8 cellular contexts compared by ENCODE assay signal in the genomic region with DNA sequence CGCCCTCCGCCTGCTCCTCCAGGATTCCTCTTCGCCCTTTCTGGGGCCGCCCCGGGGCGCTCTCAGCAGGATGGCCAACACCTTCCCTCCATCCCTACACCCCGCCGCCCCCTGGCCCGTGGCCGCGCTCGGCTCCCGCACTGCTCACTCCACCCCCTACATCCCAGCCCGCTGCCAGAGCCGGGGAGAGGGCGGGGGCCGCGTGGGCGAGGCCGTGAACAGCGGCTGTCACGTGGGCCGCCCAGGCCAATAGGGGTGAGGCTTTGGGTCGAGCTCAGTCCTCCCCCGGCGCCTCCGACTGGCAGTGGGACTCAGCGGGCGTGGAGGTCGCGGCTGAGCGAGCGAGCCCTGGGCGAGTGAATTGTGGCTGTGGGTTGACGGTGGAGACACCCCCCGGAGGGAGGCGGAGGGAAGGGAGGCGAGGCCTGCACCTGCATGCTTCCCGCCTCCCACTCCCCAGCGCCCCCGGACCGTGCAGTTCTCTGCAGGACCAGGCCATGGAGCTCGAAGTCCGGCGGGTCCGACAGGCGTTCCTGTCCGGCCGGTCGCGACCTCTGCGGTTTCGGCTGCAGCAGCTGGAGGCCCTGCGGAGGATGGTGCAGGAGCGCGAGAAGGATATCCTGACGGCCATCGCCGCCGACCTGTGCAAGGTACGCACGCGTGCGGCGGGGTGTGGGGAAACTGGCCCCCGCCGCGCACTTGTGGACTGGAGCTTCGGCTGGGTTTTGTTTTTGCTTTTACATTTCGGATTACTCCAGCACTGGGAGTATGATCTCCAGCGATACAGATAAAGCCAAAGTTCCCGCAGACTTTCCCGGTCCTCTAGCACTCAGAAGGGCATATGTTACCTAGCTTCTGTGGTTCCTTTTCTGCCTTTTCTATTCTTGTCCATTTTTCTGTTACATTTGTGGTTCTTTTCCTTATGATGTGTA. TPM values are rescaled to one million over a fixed set of nuclear protein-coding genes. Genes with fewer than 3 reads are reported as not detected.
A peak's percentile ranks its signal among the peaks of the same experiment; 100 is the strongest.
DNase-seq lines count a peak whose midpoint lies in the region; ATAC-seq and TF ChIP-seq lines count a peak whose summit lies in the region.

TSS of gene ALDH3A2 (plus strand) at position 277 of the 932 bp plus-strand sequence. CDS start at position 498, 221 bp downstream.

- H3K27me3 ChIP-seq in BJ (ENCODE audit: control insufficient read depth, insufficient read depth, low read length) (no peaks in the 10 kb centered on the region), kidney epithelial cell (ENCODE audit: control insufficient read depth, insufficient read depth, low read length) (no peaks in the 10 kb centered on the region)

- H3K4me3 ChIP-seq in BJ (ENCODE audit: low read depth, low read length) (peak within 1 kb of the TSS; percentile 58), kidney epithelial cell (ENCODE audit: low read depth, low read length) (peak within 1 kb of the TSS; percentile 65)

- H3K27me3 Mint-ChIP-seq in activated CD4-positive, alpha-beta T cell treated with anti-CD3 and anti-CD28 coated beads for 36 hours: peaks cover 1% of the 10 kb centered on the region
- H3K27me3 Mint-ChIP-seq in chondrocyte (ENCODE audit: low read depth): no peaks in the 10 kb centered on the region

- peak; percentile 21; the same call in 1 of the 2 replicates for TF ChIP-seq CTCF in BJ (IDR thresholded peaks at IDR 0.05; ENCODE audit: insufficient read depth, low read depth, low read length)
- TF ChIP-seq CTCF in chondrocyte (IDR thresholded peaks at IDR 0.05): peak; percentile 68
- no peak for TF ChIP-seq CTCF in kidney epithelial cell (IDR thresholded peaks at IDR 0.05; ENCODE audit: insufficient read depth, low read length, poor library complexity, severe bottlenecking)

- H3K4me3 Mint-ChIP-seq in activated CD4-positive, alpha-beta T cell treated with anti-CD3 and anti-CD28 coated beads for 36 hours: peak within 1 kb of the TSS; percentile 79
- H3K4me3 Mint-ChIP-seq in chondrocyte (ENCODE audit: unreplicated experiment): peak within 1 kb of the TSS; percentile 97

- peaks cover 38% of the 10 kb centered on the region for H3K4me1 Mint-ChIP-seq in activated CD4-positive, alpha-beta T cell treated with anti-CD3 and anti-CD28 coated beads for 36 hours
- peaks cover 51% of the 10 kb centered on the region for H3K4me1 Mint-ChIP-seq in chondrocyte (ENCODE audit: low read depth)

- H3K36me3 ChIP-seq in BJ (ENCODE audit: control insufficient read depth, insufficient read depth, low read length) (no peaks in the 10 kb centered on the region), kidney epithelial cell (ENCODE audit: control insufficient read depth, insufficient read depth, low read length) (no peaks in the 10 kb centered on the region)

- intact Hi-C loops in activated CD4-positive, alpha-beta T cell treated with anti-CD3 and anti-CD28 coated beads for 36 hours (cut with DNase I, micrococcal nuclease): loop anchor here (1.0 to 10.0 kb wide), 12 partner anchors 94 to 328 kb away; partner anchors contain the start of genes MAPK7 (in 2 of the 2), AKAP10 (in 1 of the 2), ALDH3A1 (in 1 of the 2) and B9D1 (in 1 of the 2)

- H3K27ac Mint-ChIP-seq in activated CD4-positive, alpha-beta T cell treated with anti-CD3 and anti-CD28 coated beads for 36 hours: peak within 1 kb of the TSS; percentile 87
- peak within 1 kb of the TSS; percentile 100 for H3K27ac Mint-ChIP-seq in chondrocyte (ENCODE audit: unreplicated experiment)

- POLR2A ChIA-PET in BJ (lab: Charles Lee): no interaction called here
- POLR2A ChIA-PET in activated CD4-positive, alpha-beta T cell treated with anti-CD3 and anti-CD28 coated beads for 36 hours (lab: Charles Lee): interaction anchor here (1.0 to 1.5 kb wide), 2 partner anchors 114 to 271 kb away, joined by 4 read pairs; partner anchors contain the start of gene MAPK7

- CTCF ChIA-PET in BJ (lab: Yijun Ruan, JAX): interaction anchor here (0.8 to 2.0 kb wide), 10 partner anchors 14 to 286 kb away, joined by 3 to 10 read pairs (median 4); partner anchors contain the start of gene B9D1
- CTCF ChIA-PET in activated CD4-positive, alpha-beta T cell treated with anti-CD3 and anti-CD28 coated beads for 36 hours (lab: Charles Lee): interaction anchor here (0.7 to 4.4 kb wide), 11 partner anchors 7 to 230 kb away, joined by 3 to 27 read pairs (median 7); no protein-coding TSS in a partner anchor

- H3K9me3 Mint-ChIP-seq in activated CD4-positive, alpha-beta T cell treated with anti-CD3 and anti-CD28 coated beads for 36 hours (ENCODE audit: low read depth): peaks cover 3% of the 10 kb centered on the region
- no peaks in the 10 kb centered on the region for H3K9me3 Mint-ChIP-seq in chondrocyte (ENCODE audit: low read depth)

- peaks cover 12% of the 10 kb centered on the region for H3K36me3 Mint-ChIP-seq in activated CD4-positive, alpha-beta T cell treated with anti-CD3 and anti-CD28 coated beads for 36 hours (ENCODE audit: low read depth)
- H3K36me3 Mint-ChIP-seq in chondrocyte (ENCODE audit: low read depth): peaks cover 3% of the 10 kb centered on the region

- peak; percentile 82 for ATAC-seq in HG03439 (IDR thresholded peaks at IDR 0.05; ENCODE audit: unreplicated experiment)
- ATAC-seq in activated CD4-positive, alpha-beta T cell treated with anti-CD3 and anti-CD28 coated beads for 36 hours: peak; percentile 94

- DNase-seq in BJ (ENCODE audit: low read depth): peak; percentile 46
- peak; percentile 98 for DNase-seq in GM19238 (ENCODE audit: insufficient read length, low spot score)
- peak; percentile 97 for DNase-seq in NCI-H510A treated with DMSO at 0.1 percent for 48 hours (lab: John Stamatoyannopoulos, UW)
- DNase-seq in activated CD4-positive, alpha-beta T cell treated with anti-CD3 and anti-CD28 coated beads for 36 hours: peak; percentile 97
- DNase-seq in chondrocyte (ENCODE audit: low spot score): peak; percentile 98
- DNase-seq in kidney epithelial cell (ENCODE audit: low read depth): peak; percentile 66
- peak; percentile 85 to 94 for DNase-seq in stimulated activated CD4-positive, alpha-beta T cell treated with anti-CD3 and anti-CD28 coated beads, Interleukin-15, amount 100 ng/mL, for 48 hours (ENCODE audit: low read depth in 2 of 2)

RNA-seq across cellular contexts. Expression of gene ALDH3A2, which starts in this region (rescaled TPM):
- polyA plus RNA-seq in BJ (2011; rRNA removed): 10.2 and 13.6 TPM in 2 replicates
- polyA minus RNA-seq in BJ (2011; rRNA and poly(A)+ RNA removed): 5.1 and 5.4 TPM in 2 replicates
- 10 to 100 TPM; 18.5 to 23.9 TPM for total RNA-seq in activated CD4-positive, alpha-beta T cell treated with anti-CD3 and anti-CD28 coated beads for 36 hours
- 26.5 to 43.6 TPM (median 27.4 TPM) in 3 replicates for total RNA-seq in chondrocyte
- 20.9 and 26.4 TPM in 2 replicates for total RNA-seq in kidney epithelial cell

Comparison
In these comparisons a context has a peak if more than half of its experiments do, and no peak if none do; other contexts are left out.
1. Peak in every context shown above with its lines: DNase-seq, ATAC-seq and H3K4me3 ChIP-seq.
2. DNase-seq: peak in every context shown above with its lines; median percentile 98 in GM19238; 98 in chondrocyte; 97 in NCI-H510A treated with DMSO at 0.1 percent for 48 hours; 97 in activated CD4-positive, alpha-beta T cell treated with anti-CD3 and anti-CD28 coated beads for 36 hours; 90 in stimulated activated CD4-positive, alpha-beta T cell treated with anti-CD3 and anti-CD28 coated beads, Interleukin-15, amount 100 ng/mL, for 48 hours; 66 in kidney epithelial cell; 46 in BJ.